Comparison of ENCODE assay signal across 31 cellular contexts in genomic region chr13:98129059-98129741, GRCh38. TPM values are rescaled to one million over a fixed set of nuclear protein-coding genes. Genes with fewer than 3 reads are reported as not detected.
DNase-seq lines count a peak whose midpoint lies in the region; ATAC-seq and TF ChIP-seq lines count a peak whose summit lies in the region.
"Had no signal": no experiment of that assay in that cellular context is flagged by ENCODE, and none has a peak within 500 bp of the region (broad histone marks: within the 10 kb centered on the region; RNA-seq: fewer than 3 reads in every experiment).

No MANE protein-coding gene starts in this region.

- H3K36me3 ChIP-seq in brain microvascular endothelial cell (replicated peaks), result no peaks in the 10 kb centered on the region
- H3K36me3 ChIP-seq: sigmoid colon, stomach, tibial artery had no signal

- H3K27me3 ChIP-seq in brain microvascular endothelial cell (replicated peaks), result no peaks in the 10 kb centered on the region
- H3K27me3 ChIP-seq: sigmoid colon, stomach, tibial artery had no signal

- H3K4me3 ChIP-seq in brain microvascular endothelial cell (ENCODE audit: low read depth, low read length), result no peak overlapping the region
- no peak overlapping the region for H3K4me3 ChIP-seq in fibroblast of pulmonary artery (replicated peaks; ENCODE audit: low read depth, low read length)
- H3K4me3 ChIP-seq: lung, sigmoid colon, SK-N-MC, stomach, tibial artery had no signal

- H3K27ac ChIP-seq in brain microvascular endothelial cell, result no peak overlapping the region
- H3K27ac ChIP-seq: KMS-11, RWPE1, sigmoid colon, SK-N-MC, stomach, tibial artery had no signal

- DNase-seq in AG20443 (ENCODE audit: low spot score) (peak; percentile 29), LHCN-M2 (ENCODE audit: low read depth) (peak; percentile 25), brain microvascular endothelial cell (peak; percentile 57), fibroblast of pulmonary artery (ENCODE audit: low read depth) (peak; percentile 23), NAMALWA (ENCODE audit: low spot score) (no peak), Ammon's horn (ENCODE audit: low spot score) (no peak), NCI-H1417 (lab: John Stamatoyannopoulos, UW) (no peak)
- DNase-seq: activated CD4-positive, alpha-beta T cell treated with anti-CD3 and anti-CD28 coated beads, Interleukin-2, amount 10 ng/mL, durations not matched to agents 24 days and 14 days; activated naive CD4-positive, alpha-beta T cell treated with anti-CD3 and anti-CD28 coated beads, Interleukin-2, amount 50 U/mL, for 16 hours; activated T-cell treated with anti-CD3 and anti-CD28 coated beads, Interleukin-2, amount 50 U/mL, for 72 hours; anterior cingulate cortex; effector CD4-positive, alpha-beta T cell; kidney glomerular epithelial cell; MV-4-11; NCI-H1694 treated with DMSO at 0.1 percent for 48 hours; NCI-H2171; NCI-H524 treated with DMSO at 0.1 percent for 48 hours; posterior cingulate gyrus; sigmoid colon; stimulated activated CD8-positive, alpha-beta memory T cell treated with anti-CD3 and anti-CD28 coated beads, Interleukin-4, amount 100 ng/mL, for 48 hours; stomach; T-helper 2 cell; tibial artery had no signal

- no peak for TF ChIP-seq CTCF in brain microvascular endothelial cell (IDR thresholded peaks at IDR 0.05; ENCODE audit: low read depth, low read length, missing control alignments)
- TF ChIP-seq CTCF in fibroblast of pulmonary artery (IDR thresholded peaks at IDR 0.05; ENCODE audit: low read length, missing control alignments), result no peak

- in situ Hi-C loops in brain microvascular endothelial cell (cut with HindIII; ENCODE audit: low pct_ligation_motif_present, low sequenced_read_pairs), result loop anchor here (25.0 kb wide), 1 partner anchor 283 kb away; no protein-coding TSS in a partner anchor

- no peak for ATAC-seq in HG02970 (IDR thresholded peaks at IDR 0.05; ENCODE audit: low FRiP score, unreplicated experiment)
- ATAC-seq: activated T-cell treated with anti-CD3 and anti-CD28 coated beads, Interleukin-2, amount 50 U/mL, for 72 hours had no signal

RNA-seq across cellular contexts. Expression of gene FARP1, which starts 13.7 kb away (rescaled TPM):
- 12.4 and 15.8 TPM in 2 replicates for total RNA-seq in LHCN-M2 (2014; rRNA removed)
- polyA plus RNA-seq in LHCN-M2 (2012), result 54.2 TPM

RNA-seq across cellular contexts. Expression of gene RNF113B, which starts 47.9 kb away (rescaled TPM):
- total RNA-seq in LHCN-M2 (2014; rRNA removed), result not detected in 2 replicates
- polyA plus RNA-seq in LHCN-M2 (2012), result 0.04 TPM
- total RNA-seq: activated CD4-positive, alpha-beta T cell treated with anti-CD3 and anti-CD28 coated beads, Interleukin-2, amount 10 ng/mL, durations not matched to agents 24 days and 14 days; activated T-cell treated with anti-CD3 and anti-CD28 coated beads, Interleukin-2, amount 50 U/mL, for 72 hours; HT-29; lung; neural crest cell; sigmoid colon; stomach had no signal
- polyA plus RNA-seq: esophagus, lung, sigmoid colon, stomach had no signal

Comparison
In these comparisons a context has a peak if more than half of its experiments do, and no peak if none do; other contexts are left out.
1. DNase-seq: peak in AG20443 (single experiment), LHCN-M2 (single experiment), brain microvascular endothelial cell (single experiment) and fibroblast of pulmonary artery (single experiment); none in NAMALWA (single experiment), Ammon's horn (single experiment) and NCI-H1417 (0 of 3).